ENCODE assay signal across 35 cellular contexts in the genomic region with DNA sequence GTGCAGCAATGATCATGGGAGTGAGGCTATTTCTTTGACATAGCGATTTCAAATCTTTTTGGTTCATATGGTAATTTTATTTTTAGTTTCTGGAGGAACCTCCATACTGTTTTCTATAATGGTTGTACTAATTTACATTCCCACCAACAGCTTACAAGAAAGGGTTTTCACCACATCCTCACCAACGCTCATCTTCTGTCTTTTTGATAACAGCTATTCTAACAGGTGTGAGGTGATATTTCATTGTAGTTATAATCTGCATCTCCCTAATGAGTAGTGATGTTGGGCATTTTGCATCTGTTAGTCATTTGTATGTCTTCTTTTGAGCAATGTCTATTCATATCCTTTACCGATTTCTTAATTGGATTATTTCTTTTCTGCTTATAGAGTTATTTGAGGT.
"Had no signal": no experiment of that assay in that cellular context is flagged by ENCODE, and none has a peak within 500 bp of the region (broad histone marks: within the 10 kb centered on the region; RNA-seq: fewer than 3 reads in every experiment).

No MANE protein-coding gene starts in this region.

- H3K4me2 ChIP-seq: KMS-11 had no signal

- DNase-seq: Karpas-422, Kasumi-1, MG63, MM.1S, MV-4-11, NCI-H1048, NCI-H1092, NCI-H1092 treated with DMSO at 0.1 percent for 48 hours, NCI-H1105, NCI-H1105 treated with DMSO at 0.1 percent for 48 hours, NCI-H1417, NCI-H1417 treated with DMSO at 0.1 percent for 48 hours, NCI-H1436, NCI-H1436 treated with DMSO at 0.1 percent for 48 hours, NCI-H146, NCI-H1694, NCI-H1694 treated with DMSO at 0.1 percent for 48 hours, NCI-H187, NCI-H1930, NCI-H2029, NCI-H2029 treated with DMSO at 0.1 percent for 48 hours, NCI-H2081, NCI-H2107, NCI-H2171, NCI-H2227 treated with DMSO at 0.1 percent for 48 hours, NCI-H226, NCI-H345, NCI-H446, NCI-H446 treated with DMSO at 0.1 percent for 48 hours, NCI-H510A, NCI-H510A treated with DMSO at 0.1 percent for 48 hours, NCI-H524, NCI-H524 treated with DMSO at 0.1 percent for 48 hours, NCI-H526 had no signal

- H3K27me3 ChIP-seq: MG63 had no signal

- H3K27ac ChIP-seq: KMS-11 had no signal

- H3K4me3 ChIP-seq: MG63 had no signal
